ENCODE assay signal across 11 cellular contexts in the genomic region with DNA sequence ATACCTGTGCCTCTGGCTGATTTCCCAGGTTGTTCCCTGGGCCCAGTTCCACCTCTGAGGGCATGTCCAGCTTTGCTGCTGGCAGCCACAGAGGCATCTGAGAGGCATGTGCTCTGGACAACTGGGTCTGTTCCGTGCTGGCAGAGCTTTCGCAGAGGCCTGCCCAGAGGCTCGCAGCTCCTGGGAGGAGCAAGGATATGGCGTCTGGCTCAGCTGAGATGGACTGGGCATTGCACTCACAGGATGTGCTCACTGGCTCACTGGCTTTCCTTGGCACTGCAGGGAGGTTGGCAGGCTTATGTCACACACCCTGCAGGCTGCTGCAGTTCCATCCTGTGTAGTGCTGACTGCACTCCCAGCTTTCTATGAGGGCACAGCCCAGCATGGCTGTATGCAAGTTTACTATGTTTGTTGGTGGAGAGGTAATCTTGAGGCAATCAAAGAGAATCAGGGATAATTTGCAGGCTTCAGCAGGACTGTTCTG.
DNase-seq lines count a peak whose midpoint lies in the region; ATAC-seq, FAIRE-seq and TF ChIP-seq lines count a peak whose summit lies in the region.
"Had no signal": no experiment of that assay in that cellular context is flagged by ENCODE, and none has a peak within 500 bp of the region (broad histone marks: within the 10 kb centered on the region; RNA-seq: fewer than 3 reads in every experiment).

No MANE protein-coding gene starts in this region.

- TF ChIP-seq CTCF in fibroblast of the aortic adventitia (IDR thresholded peaks at IDR 0.05; ENCODE audit: insufficient read depth, low read length) (no peak), pancreas (IDR thresholded peaks at IDR 0.05) (no peak), endodermal cell (conservative IDR thresholded peaks at IDR 0.05) (no peak)

- CTCF ChIA-PET in T-cell (lab: Charles Lee) = no interaction called here

- peaks cover 23 to 38% (median 35%) of the 10 kb centered on the region in 3 donors for H3K4me1 ChIP-seq in pancreas
- no peaks in the 10 kb centered on the region for H3K4me1 ChIP-seq in endodermal cell (ENCODE audit: control insufficient read depth, insufficient read depth, low read length)

- no peaks in the 10 kb centered on the region for H3K27me3 ChIP-seq in pancreas
- H3K27me3 ChIP-seq in endodermal cell (ENCODE audit: control insufficient read depth, insufficient read depth, low read length, poor library complexity, severe bottlenecking) = peaks cover 24% of the 10 kb centered on the region

- ATAC-seq in pancreas (peak; percentile 85 to 92 (median 89)), T-cell (replicated peaks in 1 of 4) (no peak)
- ATAC-seq: WTC11 had no signal

- H3K27ac ChIP-seq in pancreas (peak overlapping the region; percentile 12 to 81 (median 68)), endodermal cell (ENCODE audit: low read depth, low read length) (no peak overlapping the region)

- H3K27me3 Mint-ChIP-seq in endodermal cell (ENCODE audit: insufficient read depth) (peaks cover 13% of the 10 kb centered on the region), T-cell (no peaks in the 10 kb centered on the region)

- no peak overlapping the region for H3K9ac ChIP-seq in endodermal cell (ENCODE audit: extremely low read depth, low read length, poor library complexity, severe bottlenecking)

- no peaks in the 10 kb centered on the region for H3K9me3 Mint-ChIP-seq in endodermal cell
- no peaks in the 10 kb centered on the region for H3K9me3 Mint-ChIP-seq in T-cell
- H3K9me3 Mint-ChIP-seq: mesothelial cell of epicardium, WTC11 had no signal

- no peak overlapping the region for H3K27ac Mint-ChIP-seq in endodermal cell
- no peak overlapping the region for H3K27ac Mint-ChIP-seq in T-cell
- H3K27ac Mint-ChIP-seq: mesothelial cell of epicardium, WTC11 had no signal

- H3K4me3 Mint-ChIP-seq in endodermal cell = no peak overlapping the region
- H3K4me3 Mint-ChIP-seq in T-cell = no peak overlapping the region
- H3K4me3 Mint-ChIP-seq: mesothelial cell of epicardium, WTC11 had no signal

- WGBS in pancreas, 2 donors = 11 to 13% methylated on average over 4 of the region's 4 CpGs
- WGBS in endodermal cell (ENCODE audit: insufficient coverage in 1 of 2, insufficient read length in 1 of 2), 2 experiments = 92 to 100% methylated on average over 4 of the region's 4 CpGs

- no peaks in the 10 kb centered on the region for H3K36me3 Mint-ChIP-seq in endodermal cell (ENCODE audit: low read depth)
- H3K36me3 Mint-ChIP-seq in T-cell = peaks cover 4% of the 10 kb centered on the region
- H3K36me3 Mint-ChIP-seq: mesothelial cell of epicardium, WTC11 had no signal

- H3K9me3 ChIP-seq in pancreas (no peaks in the 10 kb centered on the region), endodermal cell (ENCODE audit: control insufficient read depth, low read length) (no peaks in the 10 kb centered on the region)

- POLR2A ChIA-PET in T-cell (lab: Charles Lee) = no interaction called here

- intact Hi-C loops in pancreas (cut with DNase I) = no loop called here

- H3K4me3 ChIP-seq in fibroblast of the aortic adventitia (ENCODE audit: low read depth, low read length) = no peak overlapping the region
- no peak overlapping the region for H3K4me3 ChIP-seq in pancreas
- H3K4me3 ChIP-seq in endodermal cell (ENCODE audit: low read length) = no peak overlapping the region

- peaks cover 13% of the 10 kb centered on the region for H3K4me1 Mint-ChIP-seq in endodermal cell
- H3K4me1 Mint-ChIP-seq in T-cell = peaks cover 13 to 31% (median 26%) of the 10 kb centered on the region in 3 donors

- FAIRE-seq in pancreas (lab: Jason Lieb, UNC) = no peak

- DNase-seq in DMS 273 (lab: John Stamatoyannopoulos, UW; ENCODE audit: unreplicated experiment) = peak; percentile 74
- peak; percentile 81 for DNase-seq in NCI-H510A treated with DMSO at 0.1 percent for 48 hours (lab: John Stamatoyannopoulos, UW)
- peak; percentile 34 for DNase-seq in fibroblast of the aortic adventitia (ENCODE audit: low read depth)
- peak; percentile 75 to 97 (median 94) for DNase-seq in pancreas
- no peak for DNase-seq in activated CD4-positive, alpha-beta T cell treated with anti-CD3 and anti-CD28 coated beads, Interleukin-2, amount 50 U/mL, for 1 hour
- DNase-seq in endodermal cell = no peak
- DNase-seq in T-cell = no peak
- no peak for DNase-seq in dedifferentiated amniotic fluid mesenchymal stem cell (ENCODE audit: extremely low spot score)
- DNase-seq: KBM-7 had no signal

- H3K36me3 ChIP-seq in pancreas (no peaks in the 10 kb centered on the region), endodermal cell (ENCODE audit: control insufficient read depth, insufficient read depth, low read length) (no peaks in the 10 kb centered on the region)

Comparison
In these comparisons a context has a peak if more than half of its experiments do, and no peak if none do; other contexts are left out.
1. DNase-seq: peak in DMS 273 (single experiment), NCI-H510A treated with DMSO at 0.1 percent for 48 hours (single experiment), fibroblast of the aortic adventitia (single experiment) and pancreas (6 of 6); none in activated CD4-positive, alpha-beta T cell treated with anti-CD3 and anti-CD28 coated beads, Interleukin-2, amount 50 U/mL, for 1 hour (single experiment), endodermal cell (single experiment), T-cell (0 of 34) and dedifferentiated amniotic fluid mesenchymal stem cell (single experiment).
2. ATAC-seq: peak in pancreas (4 of 4); none in T-cell (0 of 4).